8 cellular contexts compared by ENCODE assay signal in the genomic region with DNA sequence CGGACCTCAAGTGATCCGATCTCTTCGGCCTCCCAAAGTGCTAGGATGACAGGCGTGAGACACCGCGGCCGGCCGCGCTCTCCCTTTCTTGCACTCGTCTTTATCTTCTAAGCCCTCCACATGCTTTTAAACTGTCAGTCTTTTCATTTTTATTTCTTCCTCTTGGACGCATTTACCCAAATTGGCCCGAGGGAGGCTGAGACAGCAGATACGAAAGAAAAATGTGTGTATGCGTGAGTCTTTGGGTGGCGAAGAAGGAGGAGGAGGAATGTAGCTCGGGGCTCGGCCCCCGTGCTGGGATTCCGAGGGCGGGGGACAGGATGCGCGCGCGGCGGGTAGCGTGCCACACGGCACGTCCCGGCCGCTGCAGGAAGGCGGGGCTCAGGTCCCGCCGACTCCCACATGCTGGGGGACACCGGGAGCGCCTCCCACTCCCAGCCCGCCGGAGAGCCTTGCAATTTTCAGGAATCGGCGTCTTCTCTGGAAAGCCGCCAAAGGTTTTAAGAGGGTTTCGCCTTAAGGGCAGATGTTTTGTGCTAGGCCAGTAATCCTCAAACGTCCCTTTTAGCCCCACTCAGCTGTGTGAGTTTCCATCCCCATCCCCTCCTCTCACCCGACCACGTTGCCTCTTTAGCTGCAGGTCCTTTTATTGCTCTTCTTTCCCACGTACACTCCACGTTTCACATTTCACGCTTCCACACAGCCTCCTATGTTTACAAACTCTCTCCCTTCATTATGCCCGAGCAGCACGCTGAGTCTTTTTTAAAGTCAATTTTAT. TPM values are rescaled to one million over a fixed set of nuclear protein-coding genes. Genes with fewer than 3 reads are reported as not detected.
DNase-seq lines count a peak whose midpoint lies in the region; ATAC-seq and TF ChIP-seq lines count a peak whose summit lies in the region.

No MANE protein-coding gene starts in this region.

- peak overlapping the region; percentile 96 for H3K27ac Mint-ChIP-seq in CD8-positive, alpha-beta T cell
- H3K27ac Mint-ChIP-seq in activated T-cell treated with anti-CD3 and anti-CD28 coated beads, Interleukin-2, amount 50 U/mL, for 24 hours, result peak overlapping the region; percentile 95

- H3K4me3 Mint-ChIP-seq in CD8-positive, alpha-beta T cell, result peak overlapping the region; percentile 83
- H3K4me3 Mint-ChIP-seq in activated T-cell treated with anti-CD3 and anti-CD28 coated beads, Interleukin-2, amount 50 U/mL, for 24 hours, result peak overlapping the region; percentile 75

- peaks cover 15% of the 10 kb centered on the region for H3K4me1 ChIP-seq in CD8-positive, alpha-beta T cell (ENCODE audit: insufficient read depth, low read length)
- H3K4me1 ChIP-seq in OCI-LY3 (ENCODE audit: low read length) (peaks cover 9% of the 10 kb centered on the region; the same call in 1 of the 2 replicates), esophagus (ENCODE audit: control insufficient read depth in 2 of 2, insufficient read depth in 2 of 2, low read length in 1 of 2) (no peaks in the 10 kb centered on the region)

- WGBS in esophagus, 2 donors, result 1% methylated on average over 46 to 49 of the region's 49 CpGs

- intact Hi-C loops in CD8-positive, alpha-beta T cell (cut with DNase I, micrococcal nuclease), result loop anchor here (1.0 to 2.0 kb wide), 7 partner anchors 10 to 56 kb away; a partner anchor contains a TSS

- H3K36me3 Mint-ChIP-seq in CD8-positive, alpha-beta T cell, result peaks cover 7% of the 10 kb centered on the region
- H3K36me3 Mint-ChIP-seq in activated T-cell treated with anti-CD3 and anti-CD28 coated beads, Interleukin-2, amount 50 U/mL, for 24 hours (ENCODE audit: low read depth), result peaks cover 13% of the 10 kb centered on the region

- CTCF ChIA-PET in CD8-positive, alpha-beta T cell (lab: Charles Lee), result interaction anchor here (0.9 to 2.9 kb wide), 6 partner anchors 9 to 108 kb away, joined by 3 to 19 read pairs (median 7); no protein-coding TSS in a partner anchor

- POLR2A ChIA-PET in CD8-positive, alpha-beta T cell (lab: Charles Lee), result interaction anchor here (0.6 to 3.3 kb wide), 4 partner anchors 10 to 56 kb away, joined by 3 to 30 read pairs (median 14); a partner anchor contains a TSS

- H2AFZ ChIP-seq in OCI-LY3 (ENCODE audit: low read depth, low read length), result peak overlapping the region; percentile 77

- peak overlapping the region; percentile 90 for H3K27ac ChIP-seq in CD8-positive, alpha-beta T cell (ENCODE audit: low read depth, low read length)
- no peak overlapping the region; the same call in 1 of the 2 replicates for H3K27ac ChIP-seq in OCI-LY3 (ENCODE audit: low read length)
- peak overlapping the region; percentile 32 to 86 for H3K27ac ChIP-seq in esophagus (ENCODE audit: low read depth in 2 of 2, low read length in 1 of 2)

- peak overlapping the region; percentile 72 for H3K4me2 ChIP-seq in OCI-LY3 (ENCODE audit: low read length)

- peak overlapping the region; percentile 35 for H3K9ac ChIP-seq in OCI-LY3 (ENCODE audit: low read length)

- H3K27me3 Mint-ChIP-seq in CD8-positive, alpha-beta T cell (ENCODE audit: low read depth), result no peaks in the 10 kb centered on the region
- H3K27me3 Mint-ChIP-seq in activated T-cell treated with anti-CD3 and anti-CD28 coated beads, Interleukin-2, amount 50 U/mL, for 24 hours, result no peaks in the 10 kb centered on the region

- no peaks in the 10 kb centered on the region for H4K20me1 ChIP-seq in OCI-LY3 (ENCODE audit: insufficient read depth, low read length)

- peak; percentile 61 to 90 (median 86) for DNase-seq in CD8-positive, alpha-beta T cell
- peak; percentile 90 for DNase-seq in activated T-cell treated with anti-CD3 and anti-CD28 coated beads, Interleukin-2, amount 50 U/mL, for 24 hours
- peak; percentile 88 for DNase-seq in myocyte (ENCODE audit: low read depth)
- peak; percentile 84 for DNase-seq in stimulated activated CD8-positive, alpha-beta memory T cell treated with anti-CD3 and anti-CD28 coated beads, Interleukin-7, amount 100 ng/mL, for 24 hours (ENCODE audit: low read depth)

- no peaks in the 10 kb centered on the region for H3K9me3 ChIP-seq in CD8-positive, alpha-beta T cell (ENCODE audit: low read length)
- no peaks in the 10 kb centered on the region for H3K9me3 ChIP-seq in OCI-LY3 (ENCODE audit: insufficient read depth, low read length)
- H3K9me3 ChIP-seq in esophagus (ENCODE audit: control insufficient read depth in 2 of 2, insufficient read depth in 1 of 2, low read depth in 1 of 2, low read length in 1 of 2), result no peaks in the 10 kb centered on the region

- no peaks in the 10 kb centered on the region for H3K27me3 ChIP-seq in CD8-positive, alpha-beta T cell (ENCODE audit: insufficient read depth, low read length)
- H3K27me3 ChIP-seq in OCI-LY3 (ENCODE audit: low read depth, low read length) (no peaks in the 10 kb centered on the region), esophagus (ENCODE audit: control insufficient read depth in 1 of 2, insufficient read depth in 2 of 2, low read length in 2 of 2) (no peaks in the 10 kb centered on the region)

- TF ChIP-seq CTCF in CD8-positive, alpha-beta T cell (IDR thresholded peaks at IDR 0.05), result no peak
- no peak for TF ChIP-seq CTCF in OCI-LY3 (IDR thresholded peaks at IDR 0.05; ENCODE audit: low read depth, low read length)

- peaks cover 27% of the 10 kb centered on the region for H3K4me1 Mint-ChIP-seq in CD8-positive, alpha-beta T cell (ENCODE audit: low read depth)
- H3K4me1 Mint-ChIP-seq in activated T-cell treated with anti-CD3 and anti-CD28 coated beads, Interleukin-2, amount 50 U/mL, for 24 hours (ENCODE audit: low read depth), result peaks cover 41% of the 10 kb centered on the region

- peak; percentile 87 for ATAC-seq in CD8-positive, alpha-beta T cell
- ATAC-seq in GM19397 (IDR thresholded peaks at IDR 0.05; ENCODE audit: unreplicated experiment), result peak; percentile 97
- ATAC-seq in HG03565 (IDR thresholded peaks at IDR 0.05; ENCODE audit: unreplicated experiment), result peak; percentile 84

- no peaks in the 10 kb centered on the region for H3K79me2 ChIP-seq in OCI-LY3 (ENCODE audit: low read length)

- H3K4me3 ChIP-seq in CD8-positive, alpha-beta T cell (ENCODE audit: low read depth, low read length), result peak overlapping the region; percentile 90
- H3K4me3 ChIP-seq in OCI-LY3 (ENCODE audit: low read length), result peak overlapping the region; percentile 63
- peak overlapping the region; percentile 14 to 49 for H3K4me3 ChIP-seq in esophagus (ENCODE audit: low read depth in 1 of 2, low read length in 2 of 2)

- H3K36me3 ChIP-seq in CD8-positive, alpha-beta T cell (ENCODE audit: insufficient read depth, low read length), result no peaks in the 10 kb centered on the region
- H3K36me3 ChIP-seq in OCI-LY3 (replicated peaks; ENCODE audit: low read depth, low read length) (no peaks in the 10 kb centered on the region), esophagus (ENCODE audit: control insufficient read depth in 2 of 2, insufficient read depth in 2 of 2, low read length in 1 of 2) (no peaks in the 10 kb centered on the region)

- no peaks in the 10 kb centered on the region for H3K9me3 Mint-ChIP-seq in CD8-positive, alpha-beta T cell
- H3K9me3 Mint-ChIP-seq in activated T-cell treated with anti-CD3 and anti-CD28 coated beads, Interleukin-2, amount 50 U/mL, for 24 hours, result no peaks in the 10 kb centered on the region

RNA-seq across cellular contexts. Expression of a gene that starts 34.7 kb away (rescaled TPM):
- 1,000 to 10,000 TPM; 1,170 to 1,193 TPM for total RNA-seq in CD8-positive, alpha-beta T cell
- 1 to 10 TPM; 1.2 to 2.1 TPM for polyA plus RNA-seq in esophagus
- 31.4 and 32.9 TPM in 2 replicates for total RNA-seq in myocyte
- 36.6 TPM for polyA plus RNA-seq in myocyte (2012)

Comparison
In these comparisons a context has a peak if more than half of its experiments do, and no peak if none do; other contexts are left out.
1. H3K4me3 ChIP-seq: peak in every context shown above with its lines; median percentile 90 in CD8-positive, alpha-beta T cell; 63 in OCI-LY3; 32 in esophagus.
2. RNA of a gene that starts 34.7 kb away (total RNA-seq): 1,170 to 1,193 TPM in CD8-positive, alpha-beta T cell; 31.4 to 32.9 TPM in myocyte; every median in the first group is over 10 times any median in the second.
3. Peak in every context shown above with its lines, with median percentiles within 50 percentile points of each other: ATAC-seq and DNase-seq.